ENCODE assay signal across 17 cellular contexts in genomic region chr1:10674700-10675598, GRCh38.
DNase-seq lines count a peak whose midpoint lies in the region; TF ChIP-seq lines count a peak whose summit lies in the region.
"Had no signal": no experiment of that assay in that cellular context is flagged by ENCODE, and none has a peak within 500 bp of the region (broad histone marks: within the 10 kb centered on the region; RNA-seq: fewer than 3 reads in every experiment).

No MANE protein-coding gene starts in this region.

- TF ChIP-seq POLR2A in esophagus squamous epithelium (IDR thresholded peaks at IDR 0.05) = no peak

- H3K4me1 ChIP-seq in esophagus squamous epithelium = peaks cover 16 to 98% (median 17%) of the 10 kb centered on the region in 3 donors

- 80 to 86% methylated on average over 17 to 18 of the region's 27 CpGs for WGBS in esophagus squamous epithelium, 2 donors

- no peaks in the 10 kb centered on the region for H3K9me3 Mint-ChIP-seq in osteocyte (ENCODE audit: unreplicated experiment)
- H3K9me3 Mint-ChIP-seq: activated naive CD8-positive, alpha-beta T cell treated with anti-CD3 and anti-CD28 coated beads for 36 hours; memory B cell had no signal

- intact Hi-C loops in esophagus squamous epithelium (cut with DNase I) = no loop called here

- H3K27ac ChIP-seq in C4-2B (peak overlapping the region; percentile 99), esophagus squamous epithelium (peak overlapping the region in 3 of 4 donors; percentile 41 to 79 (median 53))

- TF ChIP-seq CTCF in C4-2B (conservative IDR thresholded peaks at IDR 0.05) (no peak), esophagus squamous epithelium (IDR thresholded peaks at IDR 0.05) (no peak), osteocyte (IDR thresholded peaks at IDR 0.05) (no peak)

- no peaks in the 10 kb centered on the region for H3K36me3 Mint-ChIP-seq in osteocyte (ENCODE audit: unreplicated experiment)
- H3K36me3 Mint-ChIP-seq: activated naive CD8-positive, alpha-beta T cell treated with anti-CD3 and anti-CD28 coated beads for 36 hours; memory B cell had no signal

- no peak overlapping the region for H3K4me3 Mint-ChIP-seq in osteocyte (ENCODE audit: unreplicated experiment)
- H3K4me3 Mint-ChIP-seq: activated naive CD8-positive, alpha-beta T cell treated with anti-CD3 and anti-CD28 coated beads for 36 hours; memory B cell had no signal

- H3K4me3 ChIP-seq in esophagus squamous epithelium = no peak overlapping the region
- H3K4me3 ChIP-seq: GM12878, K562 had no signal

- peaks cover 16% of the 10 kb centered on the region for H3K4me1 Mint-ChIP-seq in osteocyte (ENCODE audit: unreplicated experiment)

- peak overlapping the region; percentile 41 for H3K27ac Mint-ChIP-seq in osteocyte (ENCODE audit: unreplicated experiment)
- H3K27ac Mint-ChIP-seq: activated naive CD8-positive, alpha-beta T cell treated with anti-CD3 and anti-CD28 coated beads for 36 hours; memory B cell had no signal

- peaks cover 0 to 5% (median 0%) of the 10 kb centered on the region in 3 donors for H3K36me3 ChIP-seq in esophagus squamous epithelium
- H3K36me3 ChIP-seq: BE2C had no signal

- H3K27me3 ChIP-seq in esophagus squamous epithelium = no peaks in the 10 kb centered on the region
- H3K27me3 ChIP-seq: BE2C had no signal

- in situ Hi-C loops in ACHN (cut with HindIII; ENCODE audit: low pct_ligation_motif_present, low pct_unique_long_range_greater_than_20kb, low sequenced_read_pairs) = no loop called here

- no peaks in the 10 kb centered on the region for H3K9me3 ChIP-seq in esophagus squamous epithelium
- H3K9me3 ChIP-seq: BE2C had no signal

- DNase-seq in NCI-H1105 (lab: John Stamatoyannopoulos, UW) (peak; percentile 37), esophagus squamous epithelium (lab: John Stamatoyannopoulos, UW) (no peak), osteocyte (ENCODE audit: extremely low spot score, unreplicated experiment) (no peak), NCI-H524 (lab: John Stamatoyannopoulos, UW) (no peak), ACHN (no peak), NAMALWA (ENCODE audit: low spot score) (no peak)
- no peak for DNase-seq in activated CD4-positive, CD25-positive, alpha-beta regulatory T cell (lab: John Stamatoyannopoulos, UW)
- DNase-seq: activated naive CD8-positive, alpha-beta T cell treated with anti-CD3 and anti-CD28 coated beads for 36 hours; BE2C; EL; NCI-H187 treated with DMSO at 0.1 percent for 48 hours; posterior cingulate gyrus; stimulated activated CD4-positive, alpha-beta T cell treated with anti-CD3 and anti-CD28 coated beads, Interleukin-2, amount 100 ng/mL, for 24 hours had no signal

- H3K27me3 Mint-ChIP-seq in osteocyte (ENCODE audit: unreplicated experiment) = no peaks in the 10 kb centered on the region
- H3K27me3 Mint-ChIP-seq: activated naive CD8-positive, alpha-beta T cell treated with anti-CD3 and anti-CD28 coated beads for 36 hours; memory B cell had no signal
